In the genomic region with DNA sequence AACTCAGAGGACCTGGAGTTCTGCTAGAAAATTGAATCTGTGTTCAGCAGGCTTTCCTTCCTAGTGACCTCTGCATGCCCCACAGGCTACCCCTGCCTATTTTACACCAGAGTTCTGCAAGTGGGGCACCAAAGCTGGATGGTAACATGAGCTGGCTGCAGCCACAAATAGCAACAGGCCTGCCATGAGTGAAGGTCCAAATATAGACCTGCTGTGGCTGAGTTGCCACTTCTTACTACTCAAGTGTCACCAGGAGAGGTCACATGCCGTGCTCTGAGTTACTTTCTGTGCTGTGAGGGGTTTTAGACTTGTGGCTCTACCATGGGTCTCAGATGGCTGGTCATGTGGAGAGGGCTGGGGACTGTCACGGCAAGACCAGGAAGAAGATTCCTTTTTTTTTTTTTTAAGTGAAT, we compare ENCODE assay signal across 10 cellular contexts. TPM values are rescaled to one million over a fixed set of nuclear protein-coding genes. Genes with fewer than 3 reads are reported as not detected.
DNase-seq lines count a peak whose midpoint lies in the region; ATAC-seq, FAIRE-seq and TF ChIP-seq lines count a peak whose summit lies in the region.
"Had no signal": no experiment of that assay in that cellular context is flagged by ENCODE, and none has a peak within 500 bp of the region (broad histone marks: within the 10 kb centered on the region; RNA-seq: fewer than 3 reads in every experiment).

A gene with protein sequence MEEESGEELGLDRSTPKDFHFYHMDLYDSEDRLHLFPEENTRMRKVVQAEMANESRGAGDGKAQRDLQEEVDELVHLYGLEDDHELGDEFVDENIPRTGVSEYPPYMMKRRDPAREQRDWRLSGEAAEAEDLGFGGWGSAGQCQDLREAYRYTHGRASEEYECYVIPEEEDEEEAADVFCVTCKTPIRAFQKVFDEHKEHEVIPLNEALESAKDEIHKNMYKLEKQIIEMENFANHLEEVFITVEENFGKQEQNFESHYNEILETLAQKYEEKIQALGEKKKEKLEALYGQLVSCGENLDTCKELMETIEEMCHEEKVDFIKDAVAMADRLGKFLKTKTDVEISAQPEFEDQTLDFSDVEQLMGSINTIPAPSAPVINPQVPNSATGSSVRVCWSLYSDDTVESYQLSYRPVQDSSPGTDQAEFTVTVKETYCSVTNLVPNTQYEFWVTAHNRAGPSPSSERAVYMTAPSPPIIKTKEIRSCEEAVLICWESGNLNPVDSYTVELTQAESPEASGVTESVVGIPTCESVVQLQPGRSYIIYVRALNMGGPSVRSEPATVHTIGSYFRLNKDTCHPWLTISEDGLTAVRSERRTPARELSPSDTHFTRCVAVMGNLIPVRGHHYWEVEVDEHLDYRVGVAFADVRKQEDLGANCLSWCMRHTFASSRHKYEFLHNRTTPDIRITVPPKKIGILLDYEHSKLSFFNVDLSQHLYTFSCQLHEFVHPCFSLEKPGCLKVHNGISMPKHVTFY (minus strand): TSS at position 76 of the 413 bp plus-strand sequence. CDS start 18,679 bp downstream, outside the sequence.

- H3K18ac ChIP-seq in mesenchymal stem cell (ENCODE audit: low read depth in 1 of 2, low read length in 2 of 2) = no peak within 1 kb of the TSS
- no peak within 1 kb of the TSS for H3K18ac ChIP-seq in trophoblast cell (ENCODE audit: low read length)

- H4K12ac ChIP-seq in trophoblast cell (ENCODE audit: low read depth, low read length) = no peak within 1 kb of the TSS

- no peak for TF ChIP-seq POLR2A in NB4 (IDR thresholded peaks at IDR 0.05; ENCODE audit: extremely low read depth, insufficient read length)

- H3K23ac ChIP-seq in mesenchymal stem cell (ENCODE audit: low read length in 2 of 2) (peak within 1 kb of the TSS in 1 of 2 experiments; percentile 61), trophoblast cell (ENCODE audit: low read length) (no peak within 1 kb of the TSS)

- H2AFZ ChIP-seq in mesenchymal stem cell (ENCODE audit: low read depth, low read length) (no peak within 1 kb of the TSS), trophoblast cell (ENCODE audit: insufficient read depth, low read length, poor library complexity) (no peak within 1 kb of the TSS)

- WGBS in mesenchymal stem cell = 53% methylated on average over 1 of the region's 2 CpGs
- no CpG with 5 or more reads among the region's 2 CpGs for WGBS in trophoblast cell (ENCODE audit: extremely low coverage, insufficient coverage, insufficient read length)

- H3K9me3 ChIP-seq in mesenchymal stem cell (ENCODE audit: control insufficient read depth, low read length) (no peaks in the 10 kb centered on the region), trophoblast cell (ENCODE audit: insufficient read depth, low read depth, low read length) (no peaks in the 10 kb centered on the region)
- H3K9me3 ChIP-seq: neutrophil had no signal

- H3K4me1 ChIP-seq in mesenchymal stem cell (ENCODE audit: control insufficient read depth, insufficient read depth, low read depth, low read length) (peaks cover 2% of the 10 kb centered on the region), trophoblast cell (ENCODE audit: control insufficient read depth in 1 of 2, insufficient read depth in 2 of 2, low read length in 2 of 2) (no peaks in the 10 kb centered on the region)

- no peak within 1 kb of the TSS for H4K8ac ChIP-seq in mesenchymal stem cell (ENCODE audit: low read length)
- no peak within 1 kb of the TSS for H4K8ac ChIP-seq in trophoblast cell (ENCODE audit: low read depth, low read length)

- H2BK15ac ChIP-seq in mesenchymal stem cell (ENCODE audit: low read depth, poor library complexity, severe bottlenecking) = no peak within 1 kb of the TSS

- H2AK5ac ChIP-seq in mesenchymal stem cell (ENCODE audit: low read length, severe bottlenecking) = no peak within 1 kb of the TSS
- no peak within 1 kb of the TSS for H2AK5ac ChIP-seq in trophoblast cell (ENCODE audit: low read length)

- H3K4ac ChIP-seq in mesenchymal stem cell (ENCODE audit: low read depth in 1 of 2, low read length in 2 of 2) (no peak within 1 kb of the TSS), trophoblast cell (ENCODE audit: low read depth, low read length) (no peak within 1 kb of the TSS)

- peak; percentile 29 for DNase-seq in NB4 (ENCODE audit: low read depth)
- peak; percentile 11 for DNase-seq in mesenchymal stem cell
- no peak for DNase-seq in trophoblast cell
- DNase-seq in NCI-H2081 (lab: John Stamatoyannopoulos, UW) = no peak
- no peak for DNase-seq in LoVo (ENCODE audit: low spot score)
- DNase-seq in HTR-8/SVneo (ENCODE audit: insufficient read length, low spot score) = no peak
- DNase-seq: IMR-90 had no signal

- H3K27me3 ChIP-seq in mesenchymal stem cell (ENCODE audit: control insufficient read depth in 1 of 2, insufficient read depth in 1 of 2, low read length in 2 of 2) (peaks cover 5 to 19% of the 10 kb centered on the region in 2 experiments), trophoblast cell (ENCODE audit: insufficient read depth, low read length) (no peaks in the 10 kb centered on the region)

- no peak within 1 kb of the TSS for H3K14ac ChIP-seq in mesenchymal stem cell (ENCODE audit: low read length in 2 of 2)
- no peak within 1 kb of the TSS for H3K14ac ChIP-seq in trophoblast cell (ENCODE audit: low read length)

- H2BK5ac ChIP-seq in mesenchymal stem cell (ENCODE audit: low read depth, low read length, poor library complexity, severe bottlenecking) (no peak within 1 kb of the TSS), trophoblast cell (ENCODE audit: low read depth, low read length, poor library complexity) (no peak within 1 kb of the TSS)

- no peak within 1 kb of the TSS for H4K91ac ChIP-seq in mesenchymal stem cell (ENCODE audit: low read length)
- no peak within 1 kb of the TSS for H4K91ac ChIP-seq in trophoblast cell (ENCODE audit: low read depth, low read length)

- TF ChIP-seq CTCF in NB4 (IDR thresholded peaks at IDR 0.05; ENCODE audit: low read depth, low read length) = no peak

- H3K4me3 ChIP-seq in NB4 (ENCODE audit: low read depth, low read length) (no peak within 1 kb of the TSS), mesenchymal stem cell (ENCODE audit: insufficient read depth in 1 of 2, low read depth in 1 of 2, low read length in 2 of 2) (no peak within 1 kb of the TSS), trophoblast cell (ENCODE audit: low read depth, low read length) (no peak within 1 kb of the TSS)

- H3K27ac ChIP-seq in mesenchymal stem cell (ENCODE audit: low read length, poor library complexity, severe bottlenecking) (no peak within 1 kb of the TSS), trophoblast cell (ENCODE audit: low read depth, low read length) (no peak within 1 kb of the TSS)
- H3K27ac ChIP-seq: neutrophil had no signal

- no peak within 1 kb of the TSS for H3K4me2 ChIP-seq in mesenchymal stem cell (ENCODE audit: low read length, poor library complexity, severe bottlenecking)
- H3K4me2 ChIP-seq in trophoblast cell (ENCODE audit: low read length) = no peak within 1 kb of the TSS

- H2BK12ac ChIP-seq in mesenchymal stem cell (ENCODE audit: low read length in 2 of 2) = no peak within 1 kb of the TSS
- H2BK12ac ChIP-seq in trophoblast cell (ENCODE audit: low read length) = no peak within 1 kb of the TSS

- ATAC-seq in GM18858 (IDR thresholded peaks at IDR 0.05; ENCODE audit: unreplicated experiment) = peak; percentile 64
- peak; percentile 45 for ATAC-seq in HG02623 (IDR thresholded peaks at IDR 0.05; ENCODE audit: unreplicated experiment)

- FAIRE-seq in HTR-8/SVneo (lab: Jason Lieb, UNC) = no peak

- H3K79me2 ChIP-seq in trophoblast cell (ENCODE audit: control insufficient read depth, insufficient read depth, low read length, poor library complexity) = peaks cover 4% of the 10 kb centered on the region

- H3K9ac ChIP-seq in mesenchymal stem cell (ENCODE audit: low read length) = no peak within 1 kb of the TSS
- H3K9ac ChIP-seq in trophoblast cell (ENCODE audit: low read length) = no peak within 1 kb of the TSS

- H2BK120ac ChIP-seq in mesenchymal stem cell (ENCODE audit: low read depth, low read length) = no peak within 1 kb of the TSS
- H2BK120ac ChIP-seq in trophoblast cell (ENCODE audit: insufficient read depth, low read length, poor library complexity) = no peak within 1 kb of the TSS

- H3K79me1 ChIP-seq in mesenchymal stem cell (replicated peaks; ENCODE audit: low read length, poor library complexity, severe bottlenecking) (peaks cover 1% of the 10 kb centered on the region), trophoblast cell (ENCODE audit: low read length) (peaks cover 9% of the 10 kb centered on the region)

- no peaks in the 10 kb centered on the region for H3K36me3 ChIP-seq in mesenchymal stem cell (ENCODE audit: control insufficient read depth in 1 of 2, insufficient read depth in 2 of 2, low read depth in 1 of 2, low read length in 2 of 2)
- no peaks in the 10 kb centered on the region for H3K36me3 ChIP-seq in trophoblast cell (ENCODE audit: control insufficient read depth in 1 of 2, insufficient read depth in 2 of 2, low read length in 2 of 2)
- H3K36me3 ChIP-seq: neutrophil had no signal

RNA-seq across cellular contexts. Expression of the gene that starts here (rescaled TPM):
- not detected for polyA plus RNA-seq in mesenchymal stem cell (2013, experiment 1 of 2)
- polyA plus RNA-seq in mesenchymal stem cell (2013, experiment 2 of 2) = 0.01 TPM
- polyA plus RNA-seq in trophoblast cell (2013) = not detected in 2 replicates
- polyA plus RNA-seq: IMR-90 had no signal

Comparison
In these comparisons a context has a peak if more than half of its experiments do, and no peak if none do; other contexts are left out.
1. DNase-seq: peak in NB4 (single experiment) and mesenchymal stem cell (single experiment); none in trophoblast cell (0 of 2), NCI-H2081 (0 of 2), LoVo (single experiment) and HTR-8/SVneo (single experiment).